8 cellular contexts compared by ENCODE assay signal in genomic region chr17:78250891-78251772, GRCh38. TPM values are rescaled to one million over a fixed set of nuclear protein-coding genes. Genes with fewer than 3 reads are reported as not detected.
A peak's percentile ranks its signal among the peaks of the same experiment; 100 is the strongest.
DNase-seq lines count a peak whose midpoint lies in the region; ATAC-seq and TF ChIP-seq lines count a peak whose summit lies in the region.

No MANE protein-coding gene starts in this region.

- peak; percentile 40 for ATAC-seq in GM18519 (IDR thresholded peaks at IDR 0.05; ENCODE audit: low FRiP score, unreplicated experiment)

- intact Hi-C loops in lower leg skin (cut with DNase I; ENCODE audit: low total_unique reads): loop anchor here (5.0 kb wide), 1 partner anchor 139 kb away; no protein-coding TSS in a partner anchor

- no peak overlapping the region for H3K4me3 ChIP-seq in lower leg skin (ENCODE audit: low read depth, poor library complexity, severe bottlenecking)

- peak in 1 of 3 donors; percentile 99 for TF ChIP-seq CTCF in lower leg skin (IDR thresholded peaks at IDR 0.05)

- peak; percentile 84 for DNase-seq in A172 (ENCODE audit: low spot score)
- DNase-seq in HK-2 (ENCODE audit: unreplicated experiment): peak; percentile 88
- DNase-seq in NCI-H82 (lab: John Stamatoyannopoulos, UW): peak; percentile 94
- DNase-seq in activated CD4-positive, alpha-beta T cell treated with anti-CD3 and anti-CD28 coated beads, Interleukin-2, amount 50 U/mL, for 24 hours (ENCODE audit: low read depth in 1 of 2, low spot score in 1 of 2): peak; percentile 70 to 81
- peak; percentile 67 for DNase-seq in dedifferentiated amniotic fluid mesenchymal stem cell (ENCODE audit: extremely low spot score)
- DNase-seq in lower leg skin (ENCODE audit: low spot score in 2 of 2): peak; percentile 63 to 95
- peak; percentile 57 to 79 (median 73) for DNase-seq in stimulated activated CD4-positive, alpha-beta T cell treated with anti-CD3 and anti-CD28 coated beads, TNF-alpha, amount 100 ng/mL, for 1 hour (ENCODE audit: low read depth in 3 of 3, low spot score in 1 of 3)

- 4 to 14% methylated on average over 11 to 24 of the region's 27 CpGs for WGBS in lower leg skin, 2 donors

- TF ChIP-seq POLR2A in lower leg skin (IDR thresholded peaks at IDR 0.05): no peak

RNA-seq across cellular contexts. Expression of gene TMEM235, which starts 19.7 kb away (rescaled TPM):
- total RNA-seq in A172 (2014; rRNA removed; shearing (Covaris generic)): not detected in 2 replicates
- not detected for total RNA-seq in lower leg skin

RNA-seq across cellular contexts. Expression of gene BIRC5, which starts 37.1 kb away (rescaled TPM):
- 174 and 237 TPM in 2 replicates for total RNA-seq in A172 (2014; rRNA removed; shearing (Covaris generic))
- 1 to 10 TPM; 1.8 to 6.7 (median 3.9) TPM for total RNA-seq in lower leg skin

Comparison
In these comparisons a context has a peak if more than half of its experiments do, and no peak if none do; other contexts are left out.
1. RNA of gene BIRC5, which starts 37.1 kb away (total RNA-seq): 174 to 237 TPM in A172; 1.8 to 6.7 TPM in lower leg skin; every median in the first group is over 10 times any median in the second.
2. Peak in every context shown above with its lines, with median percentiles within 50 percentile points of each other: DNase-seq.